In the genomic region with DNA sequence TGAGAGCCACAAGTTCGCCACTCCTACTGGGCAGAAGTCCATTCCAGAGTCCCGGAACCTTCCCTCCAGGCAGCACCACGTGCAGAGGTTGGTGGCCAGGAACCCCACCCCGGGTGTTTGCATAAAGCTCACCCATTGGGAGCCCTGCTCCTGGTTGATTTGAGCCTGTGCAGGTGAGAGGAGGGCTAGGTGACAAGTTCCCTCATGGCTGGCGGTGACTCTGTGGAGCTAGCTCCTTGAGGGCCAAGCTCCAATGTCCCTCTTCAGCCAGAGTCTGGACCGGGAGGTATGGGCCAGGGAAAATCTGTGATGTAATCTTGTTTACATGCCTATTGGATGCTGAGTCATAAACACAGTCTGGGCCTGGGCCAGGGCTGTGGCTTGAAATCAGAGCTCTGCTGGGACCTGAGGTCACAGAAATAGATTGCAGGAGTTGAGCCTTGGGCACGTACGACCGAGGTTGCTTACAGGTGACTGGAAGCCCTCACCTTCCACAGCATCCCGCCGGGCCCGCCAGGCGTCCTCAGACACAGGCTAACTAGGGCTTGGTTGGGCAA, we compare ENCODE assay signal across 8 cellular contexts.
DNase-seq lines count a peak whose midpoint lies in the region; ATAC-seq and TF ChIP-seq lines count a peak whose summit lies in the region.

No MANE protein-coding gene starts in this region.

- H3K4me1 Mint-ChIP-seq in GM23338, result peaks cover 53% of the 10 kb centered on the region
- H3K4me1 Mint-ChIP-seq in natural killer cell treated with Interleukin-12 subunit alpha and Interleukin-12 subunit beta and Interleukin-15 and Interleukin-18, amount 100 ng/mL, for 72 hours (ENCODE audit: low read depth in 2 of 2), result peaks cover 0 to 3% of the 10 kb centered on the region in 2 donors

- peak; percentile 17 for ATAC-seq in GM23338
- no peak for ATAC-seq in GM21825 (IDR thresholded peaks at IDR 0.05; ENCODE audit: unreplicated experiment)
- ATAC-seq in natural killer cell treated with Interleukin-12 subunit alpha and Interleukin-12 subunit beta and Interleukin-15 and Interleukin-18, amount 100 ng/mL, for 72 hours, result no peak

- H3K4me1 ChIP-seq in GM23338 (ENCODE audit: insufficient read depth), result peaks cover 52% of the 10 kb centered on the region

- peak overlapping the region; percentile 56; the same call in 1 of the 2 replicates for H3K27ac ChIP-seq in GM23338 (ENCODE audit: low read depth)

- peak overlapping the region; percentile 94 for H3K27ac Mint-ChIP-seq in GM23338
- H3K27ac Mint-ChIP-seq in natural killer cell treated with Interleukin-12 subunit alpha and Interleukin-12 subunit beta and Interleukin-15 and Interleukin-18, amount 100 ng/mL, for 72 hours, result no peak overlapping the region

- DNase-seq in GM23338 (ENCODE audit: low spot score) (peak; percentile 42), RPMI8226 (peak; percentile 13), fibroblast of villous mesenchyme (ENCODE audit: low read depth) (peak; percentile 87), renal cortical epithelial cell (ENCODE audit: low read depth) (peak; percentile 93), COLO829 (ENCODE audit: low spot score) (no peak), T-helper 1 cell (no peak)
- DNase-seq in natural killer cell treated with Interleukin-12 subunit alpha and Interleukin-12 subunit beta and Interleukin-15 and Interleukin-18, amount 100 ng/mL, for 72 hours (ENCODE audit: low spot score), result no peak

- no peaks in the 10 kb centered on the region; the same call in 1 of the 2 replicates for H3K27me3 ChIP-seq in GM23338 (ENCODE audit: insufficient read depth)

- H3K9me3 Mint-ChIP-seq in GM23338, result peaks cover 14% of the 10 kb centered on the region; the same call in 2 of the 3 replicates
- H3K9me3 Mint-ChIP-seq in natural killer cell treated with Interleukin-12 subunit alpha and Interleukin-12 subunit beta and Interleukin-15 and Interleukin-18, amount 100 ng/mL, for 72 hours, result no peaks in the 10 kb centered on the region

- H3K36me3 ChIP-seq in GM23338 (ENCODE audit: insufficient read depth), result no peaks in the 10 kb centered on the region

- no peaks in the 10 kb centered on the region for H4K20me1 ChIP-seq in GM23338 (replicated peaks; ENCODE audit: insufficient read depth)

- peak overlapping the region; percentile 89; the same call in 1 of the 2 replicates for H2AFZ ChIP-seq in GM23338

- peak overlapping the region; percentile 68 for H3K4me2 ChIP-seq in GM23338

- peaks cover 10% of the 10 kb centered on the region for H3K27me3 Mint-ChIP-seq in GM23338 (ENCODE audit: insufficient read depth, low read depth, poor library complexity)
- no peaks in the 10 kb centered on the region for H3K27me3 Mint-ChIP-seq in natural killer cell treated with Interleukin-12 subunit alpha and Interleukin-12 subunit beta and Interleukin-15 and Interleukin-18, amount 100 ng/mL, for 72 hours

- H3K36me3 Mint-ChIP-seq in GM23338 (ENCODE audit: low read depth), result peaks cover 16% of the 10 kb centered on the region; the same call in 2 of the 3 replicates
- no peaks in the 10 kb centered on the region for H3K36me3 Mint-ChIP-seq in natural killer cell treated with Interleukin-12 subunit alpha and Interleukin-12 subunit beta and Interleukin-15 and Interleukin-18, amount 100 ng/mL, for 72 hours

- peak overlapping the region; percentile 52; the same call in 1 of the 3 replicates for H3K4me3 Mint-ChIP-seq in GM23338
- H3K4me3 Mint-ChIP-seq in natural killer cell treated with Interleukin-12 subunit alpha and Interleukin-12 subunit beta and Interleukin-15 and Interleukin-18, amount 100 ng/mL, for 72 hours, result no peak overlapping the region

- no peaks in the 10 kb centered on the region for H3K79me2 ChIP-seq in GM23338 (replicated peaks; ENCODE audit: insufficient read depth)

- H3F3A ChIP-seq in GM23338 (replicated peaks; ENCODE audit: low read depth), result peaks cover 8% of the 10 kb centered on the region

- peak overlapping the region; percentile 30; the same call in 1 of the 2 replicates for H3K4me3 ChIP-seq in GM23338
- peak overlapping the region; percentile 27 for H3K4me3 ChIP-seq in fibroblast of villous mesenchyme (ENCODE audit: low read depth, low read length)

- TF ChIP-seq CTCF in GM23338 (conservative IDR thresholded peaks at IDR 0.05; ENCODE audit: low read depth in 2 of 2), result no peak
- TF ChIP-seq CTCF in fibroblast of villous mesenchyme (IDR thresholded peaks at IDR 0.05; ENCODE audit: insufficient read depth, low read depth, low read length), result no peak

- H3K9me2 ChIP-seq in GM23338 (ENCODE audit: insufficient read depth), result no peaks in the 10 kb centered on the region

TF ChIP-seq in GM23338, 12 proteins besides CTCF, POLR2A, EP300 and RAD21 (continues in another document):
- TF ChIP-seq ZNF331 (CRISPR knock-in tag; IDR thresholded peaks at IDR 0.05; ENCODE audit: low read depth), result no peak
- no peak for TF ChIP-seq POLR2AphosphoS5 (IDR thresholded peaks at IDR 0.05; ENCODE audit: low read depth)
- TF ChIP-seq CREB1 (CRISPR knock-in tag; IDR thresholded peaks at IDR 0.05; ENCODE audit: low read depth), result no peak
- no peak for TF ChIP-seq JUNB (IDR thresholded peaks at IDR 0.05; ENCODE audit: unreplicated experiment)
- TF ChIP-seq STAT1 (IDR thresholded peaks at IDR 0.05; ENCODE audit: unreplicated experiment), result no peak
- no peak for TF ChIP-seq REST (IDR thresholded peaks at IDR 0.05; ENCODE audit: unreplicated experiment)
- no peak for TF ChIP-seq NANOG (IDR thresholded peaks at IDR 0.05; ENCODE audit: borderline replicate concordance)
- no peak for TF ChIP-seq EZH2 (IDR thresholded peaks at IDR 0.05; ENCODE audit: low read depth, unreplicated experiment)

Comparison
In these comparisons a context has a peak if more than half of its experiments do, and no peak if none do; other contexts are left out.
1. DNase-seq: peak in GM23338 (single experiment), RPMI8226 (single experiment), fibroblast of villous mesenchyme (single experiment) and renal cortical epithelial cell (single experiment); none in COLO829 (single experiment), natural killer cell treated with Interleukin-12 subunit alpha and Interleukin-12 subunit beta and Interleukin-15 and Interleukin-18, amount 100 ng/mL, for 72 hours (single experiment) and T-helper 1 cell (0 of 5).